25 cellular contexts compared by ENCODE assay signal in genomic region chr3:126852536-126852935, GRCh38.
DNase-seq lines count a peak whose midpoint lies in the region; ATAC-seq lines count a peak whose summit lies in the region.
"Had no signal": no experiment of that assay in that cellular context is flagged by ENCODE, and none has a peak within 500 bp of the region (broad histone marks: within the 10 kb centered on the region; RNA-seq: fewer than 3 reads in every experiment).

No MANE protein-coding gene starts in this region.

- peaks cover 30% of the 10 kb centered on the region for H3K4me1 ChIP-seq in HUES48 (ENCODE audit: control insufficient read depth, insufficient read depth, low read length)

- H3K27ac ChIP-seq in HUES48 (ENCODE audit: low read depth, low read length) = peak overlapping the region; percentile 36
- H3K27ac ChIP-seq: HL-60 had no signal

- intact Hi-C loops in posterior cingulate gyrus (cut with DNase I) = no loop called here

- H3K9me3 ChIP-seq in HUES48 (ENCODE audit: control insufficient read depth, insufficient read depth, low read length) = no peaks in the 10 kb centered on the region

- DNase-seq in DMS79 (lab: John Stamatoyannopoulos, UW) (peak; percentile 65), iPS-NIHi7 (ENCODE audit: extremely low spot score) (peak; percentile 41), retina (peak; percentile 47), posterior cingulate gyrus (no peak)
- DNase-seq: activated CD4-positive, alpha-beta T cell treated with anti-CD3 and anti-CD28 coated beads for 36 hours; activated gamma-delta T cell; activated naive CD8-positive, alpha-beta T cell treated with anti-CD3 and anti-CD28 coated beads, Interleukin-2, amount 10 ng/mL, durations not matched to agents 7 days and 5 days; activated T-cell treated with anti-CD3 and anti-CD28 coated beads, Interleukin-2, amount 50 U/mL, for 24 hours; aorta; CD4-positive, alpha-beta T cell; effector memory CD4-positive, alpha-beta T cell; GOT3; Kasumi-1; naive thymus-derived CD8-positive, alpha-beta T cell; NCI-H1417 treated with DMSO at 0.1 percent for 48 hours; NCI-H2081 treated with DMSO at 0.1 percent for 48 hours; NCI-H345; NCI-H774; SIG-M5; substantia nigra had no signal

- H3K4me3 ChIP-seq in HUES48 (ENCODE audit: low read depth, low read length) = no peak overlapping the region

- no peaks in the 10 kb centered on the region for H3K36me3 ChIP-seq in HUES48 (ENCODE audit: control insufficient read depth, insufficient read depth, low read length)

- H3K9ac ChIP-seq in HUES48 (ENCODE audit: low read depth, low read length) = no peak overlapping the region

- no peak for ATAC-seq in HG03457 (IDR thresholded peaks at IDR 0.05; ENCODE audit: unreplicated experiment)
- ATAC-seq in GM19351 (IDR thresholded peaks at IDR 0.05; ENCODE audit: unreplicated experiment) = no peak
- ATAC-seq: activated CD4-positive, alpha-beta T cell treated with anti-CD3 and anti-CD28 coated beads for 36 hours; naive thymus-derived CD8-positive, alpha-beta T cell; stimulated activated effector memory CD8-positive, alpha-beta T cell treated with anti-CD3 and anti-CD28 coated beads, Interleukin-12 subunit alpha, Interleukin-12 subunit beta, amount 100 ng/mL, for 72 hours had no signal

- H3K27me3 ChIP-seq in HUES48 (ENCODE audit: control insufficient read depth, insufficient read depth, low read length) = no peaks in the 10 kb centered on the region

Comparison
In these comparisons a context has a peak if more than half of its experiments do, and no peak if none do; other contexts are left out.
1. DNase-seq: peak in DMS79 (single experiment), iPS-NIHi7 (single experiment) and retina (single experiment); none in posterior cingulate gyrus (0 of 10).